ENCODE assay signal across 10 cellular contexts in genomic region chr10:30056281-30056680, GRCh38. TPM values are rescaled to one million over a fixed set of nuclear protein-coding genes. Genes with fewer than 3 reads are reported as not detected.
DNase-seq lines count a peak whose midpoint lies in the region; ATAC-seq and TF ChIP-seq lines count a peak whose summit lies in the region.
"Had no signal": no experiment of that assay in that cellular context is flagged by ENCODE, and none has a peak within 500 bp of the region (broad histone marks: within the 10 kb centered on the region; RNA-seq: fewer than 3 reads in every experiment).

No MANE protein-coding gene starts in this region.

- no peak overlapping the region for H3K4ac ChIP-seq in mesenchymal stem cell (ENCODE audit: low read depth in 1 of 2, low read length in 2 of 2)

- no peak overlapping the region for H2BK12ac ChIP-seq in mesenchymal stem cell (ENCODE audit: low read length in 2 of 2)

- H3K4me3 ChIP-seq in body of pancreas (no peak overlapping the region), mesenchymal stem cell (ENCODE audit: insufficient read depth in 1 of 2, low read depth in 1 of 2, low read length in 2 of 2) (peak overlapping the region in 1 of 2 experiments; percentile 80), thyroid gland (replicated peaks in 1 of 3) (no peak overlapping the region)

- TF ChIP-seq POLR2A in body of pancreas (IDR thresholded peaks at IDR 0.05) (no peak), thyroid gland (IDR thresholded peaks at IDR 0.05) (no peak)

- H2BK15ac ChIP-seq in mesenchymal stem cell (ENCODE audit: low read depth, poor library complexity, severe bottlenecking): no peak overlapping the region

- peak overlapping the region; percentile 80 for H3K9ac ChIP-seq in mesenchymal stem cell (ENCODE audit: low read length)

- H3K27me3 ChIP-seq in body of pancreas: no peaks in the 10 kb centered on the region
- H3K27me3 ChIP-seq in mesenchymal stem cell (ENCODE audit: control insufficient read depth in 1 of 2, insufficient read depth in 1 of 2, low read length in 2 of 2): no peaks in the 10 kb centered on the region
- H3K27me3 ChIP-seq in thyroid gland: no peaks in the 10 kb centered on the region

- H3K9me3 ChIP-seq in body of pancreas: no peaks in the 10 kb centered on the region
- no peaks in the 10 kb centered on the region for H3K9me3 ChIP-seq in mesenchymal stem cell (ENCODE audit: control insufficient read depth, low read length)
- no peaks in the 10 kb centered on the region for H3K9me3 ChIP-seq in thyroid gland

- no peak overlapping the region for H3K4me2 ChIP-seq in mesenchymal stem cell (ENCODE audit: low read length, poor library complexity, severe bottlenecking)

- no peak overlapping the region for H2BK5ac ChIP-seq in mesenchymal stem cell (ENCODE audit: low read depth, low read length, poor library complexity, severe bottlenecking)

- no peak overlapping the region for H4K91ac ChIP-seq in mesenchymal stem cell (ENCODE audit: low read length)

- no peak overlapping the region for H2AK5ac ChIP-seq in mesenchymal stem cell (ENCODE audit: low read length, severe bottlenecking)

- no peaks in the 10 kb centered on the region for H3K36me3 ChIP-seq in body of pancreas (replicated peaks in 1 of 2; ENCODE audit: insufficient read depth in 1 of 2, low read depth in 2 of 2)
- peaks cover 0 to 9% of the 10 kb centered on the region in 2 experiments for H3K36me3 ChIP-seq in mesenchymal stem cell (ENCODE audit: control insufficient read depth in 1 of 2, insufficient read depth in 2 of 2, low read depth in 1 of 2, low read length in 2 of 2)
- no peaks in the 10 kb centered on the region for H3K36me3 ChIP-seq in thyroid gland

- no peak for TF ChIP-seq CTCF in body of pancreas (IDR thresholded peaks at IDR 0.05)
- TF ChIP-seq CTCF in thyroid gland (IDR thresholded peaks at IDR 0.05): no peak

- no peak overlapping the region for H3K14ac ChIP-seq in mesenchymal stem cell (ENCODE audit: low read length in 2 of 2)

- 35 to 55% methylated on average over 1 of the region's 1 CpG for WGBS in body of pancreas, 2 donors
- WGBS in mesenchymal stem cell: no CpG with 5 or more reads among the region's 1 CpG
- 67 to 73% methylated on average over 1 of the region's 1 CpG for WGBS in thyroid gland, 2 donors

- H2AFZ ChIP-seq in mesenchymal stem cell (ENCODE audit: low read depth, low read length): no peak overlapping the region

- peak overlapping the region in 3 of 4 donors; percentile 11 to 85 (median 81) for H3K27ac ChIP-seq in body of pancreas
- H3K27ac ChIP-seq in mesenchymal stem cell (ENCODE audit: low read length, poor library complexity, severe bottlenecking): no peak overlapping the region
- peak overlapping the region in 2 of 3 donors; percentile 89 to 90 for H3K27ac ChIP-seq in thyroid gland

- no peaks in the 10 kb centered on the region for H3K79me1 ChIP-seq in mesenchymal stem cell (replicated peaks; ENCODE audit: low read length, poor library complexity, severe bottlenecking)

- peaks cover 19% of the 10 kb centered on the region for H3K4me1 ChIP-seq in body of pancreas
- peaks cover 13% of the 10 kb centered on the region for H3K4me1 ChIP-seq in mesenchymal stem cell (ENCODE audit: control insufficient read depth, insufficient read depth, low read depth, low read length)
- H3K4me1 ChIP-seq in thyroid gland: peaks cover 17 to 22% of the 10 kb centered on the region in 2 donors

- intact Hi-C loops in body of pancreas (cut with DNase I): no loop called here
- intact Hi-C loops in thyroid gland (cut with DNase I): no loop called here

- H3K18ac ChIP-seq in mesenchymal stem cell (ENCODE audit: low read depth in 1 of 2, low read length in 2 of 2): no peak overlapping the region

- no peak overlapping the region for H3K23ac ChIP-seq in mesenchymal stem cell (ENCODE audit: low read length in 2 of 2)

- ATAC-seq in body of pancreas: no peak
- ATAC-seq in HG03135 (IDR thresholded peaks at IDR 0.05; ENCODE audit: unreplicated experiment): no peak
- ATAC-seq: activated CD4-positive, CD25-positive, alpha-beta regulatory T cell treated with anti-CD3 and anti-CD28 coated beads, Interleukin-2, amount 50 U/mL, for 24 hours; activated T-cell treated with anti-CD3 and anti-CD28 coated beads, Interleukin-2, amount 50 U/mL, for 4 hours had no signal

- no peak overlapping the region for H4K8ac ChIP-seq in mesenchymal stem cell (ENCODE audit: low read length)

- no peak overlapping the region for H2BK120ac ChIP-seq in mesenchymal stem cell (ENCODE audit: low read depth, low read length)

- DNase-seq in HT-29 (ENCODE audit: low spot score) (peak; percentile 28), body of pancreas (no peak), mesenchymal stem cell (peak; percentile 67), thyroid gland (no peak), dedifferentiated amniotic fluid mesenchymal stem cell (ENCODE audit: extremely low spot score) (no peak)
- DNase-seq in stimulated activated CD8-positive, alpha-beta memory T cell treated with anti-CD3 and anti-CD28 coated beads, Interleukin-4, amount 100 ng/mL, for 48 hours: no peak
- DNase-seq: activated T-cell treated with anti-CD3 and anti-CD28 coated beads, Interleukin-2, amount 50 U/mL, for 4 hours; aorta had no signal

RNA-seq across cellular contexts. Expression of gene JCAD, which starts 3.1 kb away (rescaled TPM):
- total RNA-seq in HT-29 (2014; rRNA removed; shearing (Covaris generic)): 3.9 and 5.7 TPM in 2 replicates
- total RNA-seq in body of pancreas: 10 to 100 TPM; 15.3 to 22.4 TPM
- 32.6 TPM for polyA plus RNA-seq in mesenchymal stem cell (2013, experiment 1 of 2)
- 33.3 TPM for polyA plus RNA-seq in mesenchymal stem cell (2013, experiment 2 of 2)
- total RNA-seq in thyroid gland: 10 to 100 TPM; 26.6 to 38.5 (median 28.1) TPM

Comparison
In these comparisons a context has a peak if more than half of its experiments do, and no peak if none do; other contexts are left out.
1. DNase-seq: peak in HT-29 (single experiment) and mesenchymal stem cell (single experiment); none in body of pancreas (0 of 4), thyroid gland (0 of 2), stimulated activated CD8-positive, alpha-beta memory T cell treated with anti-CD3 and anti-CD28 coated beads, Interleukin-4, amount 100 ng/mL, for 48 hours (single experiment) and dedifferentiated amniotic fluid mesenchymal stem cell (single experiment).